8 cellular contexts compared by ENCODE assay signal in genomic region chr18:46155652-46156051, GRCh38. TPM values are rescaled to one million over a fixed set of nuclear protein-coding genes. Genes with fewer than 3 reads are reported as not detected.
A peak's percentile ranks its signal among the peaks of the same experiment; 100 is the strongest.
DNase-seq lines count a peak whose midpoint lies in the region; ATAC-seq and TF ChIP-seq lines count a peak whose summit lies in the region.
"Had no signal": no experiment of that assay in that cellular context is flagged by ENCODE, and none has a peak within 500 bp of the region (broad histone marks: within the 10 kb centered on the region; RNA-seq: fewer than 3 reads in every experiment).

No MANE protein-coding gene starts in this region.

- TF ChIP-seq POLR2A in uterus (IDR thresholded peaks at IDR 0.05): no peak

- H3K9me2 ChIP-seq in GM23338 (ENCODE audit: insufficient read depth): no peaks in the 10 kb centered on the region

- peaks cover 17 to 32% of the 10 kb centered on the region in 2 donors for H3K4me1 Mint-ChIP-seq in stimulated activated naive B cell treated with anti-CD40 and anti-IgM and Interleukin-4, amounts not matched to agents 10 μg/mL and 1 μg/mL and 100 μg/mL, for 72 hours
- peaks cover 33% of the 10 kb centered on the region for H3K4me1 Mint-ChIP-seq in GM23338

- H3K36me3 ChIP-seq in uterus (no peaks in the 10 kb centered on the region), GM23338 (ENCODE audit: insufficient read depth) (no peaks in the 10 kb centered on the region)

- no peak overlapping the region for H3K4me3 Mint-ChIP-seq in stimulated activated naive B cell treated with anti-CD40 and anti-IgM and Interleukin-4, amounts not matched to agents 10 μg/mL and 1 μg/mL and 100 μg/mL, for 72 hours
- H3K4me3 Mint-ChIP-seq in GM23338: no peak overlapping the region

- peaks cover 0 to 3% of the 10 kb centered on the region in 2 donors for H3K36me3 Mint-ChIP-seq in stimulated activated naive B cell treated with anti-CD40 and anti-IgM and Interleukin-4, amounts not matched to agents 10 μg/mL and 1 μg/mL and 100 μg/mL, for 72 hours
- H3K36me3 Mint-ChIP-seq in GM23338 (ENCODE audit: low read depth): 0 out of 3 replicates have a peak, but pooled peaks cover 3% of the 10 kb centered on the region

- DNase-seq in HS-27A (ENCODE audit: low read depth) (peak; percentile 82), fibroblast of pulmonary artery (ENCODE audit: low read depth) (peak; percentile 85), uterus (no peak), GM23338 (ENCODE audit: low spot score) (no peak)
- DNase-seq in activated CD4-positive, alpha-beta T cell treated with anti-CD3 and anti-CD28 coated beads, Interleukin-2, amount 50 U/mL, for 1 hour: peak; percentile 22
- no peak for DNase-seq in stimulated activated naive B cell treated with anti-CD40 and anti-IgM and Interleukin-4, amounts not matched to agents 10 μg/mL and 1 μg/mL and 100 μg/mL, for 72 hours

- H4K20me1 ChIP-seq in GM23338 (replicated peaks; ENCODE audit: insufficient read depth): no peaks in the 10 kb centered on the region

- no peaks in the 10 kb centered on the region for H3K9me3 Mint-ChIP-seq in stimulated activated naive B cell treated with anti-CD40 and anti-IgM and Interleukin-4, amounts not matched to agents 10 μg/mL and 1 μg/mL and 100 μg/mL, for 72 hours
- H3K9me3 Mint-ChIP-seq in GM23338: no peaks in the 10 kb centered on the region

- H3K27me3 Mint-ChIP-seq in stimulated activated naive B cell treated with anti-CD40 and anti-IgM and Interleukin-4, amounts not matched to agents 10 μg/mL and 1 μg/mL and 100 μg/mL, for 72 hours: no peaks in the 10 kb centered on the region
- H3K27me3 Mint-ChIP-seq in GM23338 (ENCODE audit: insufficient read depth, low read depth, poor library complexity): peaks cover 13% of the 10 kb centered on the region

- H3K4me1 ChIP-seq in uterus: no peaks in the 10 kb centered on the region
- peaks cover 21% of the 10 kb centered on the region for H3K4me1 ChIP-seq in GM23338 (ENCODE audit: insufficient read depth)

- peaks cover 7% of the 10 kb centered on the region; the same call in 1 of the 2 replicates for H3F3A ChIP-seq in GM23338 (replicated peaks; ENCODE audit: low read depth)

- intact Hi-C loops in uterus (cut with DNase I; ENCODE audit: low total_unique reads): no loop called here

- no peak overlapping the region for H3K27ac ChIP-seq in uterus
- no peak overlapping the region for H3K27ac ChIP-seq in GM23338 (ENCODE audit: low read depth)
- H3K27ac ChIP-seq: VCaP had no signal

- TF ChIP-seq CTCF in fibroblast of pulmonary artery (IDR thresholded peaks at IDR 0.05; ENCODE audit: low read length, missing control alignments) (no peak), uterus (IDR thresholded peaks at IDR 0.05) (no peak), GM23338 (conservative IDR thresholded peaks at IDR 0.05; ENCODE audit: low read depth in 2 of 2) (no peak)

- no peak overlapping the region for H2AFZ ChIP-seq in GM23338

- H3K27me3 ChIP-seq in uterus: no peaks in the 10 kb centered on the region
- H3K27me3 ChIP-seq in GM23338 (ENCODE audit: insufficient read depth): no peaks in the 10 kb centered on the region

- ATAC-seq in stimulated activated naive B cell treated with anti-CD40 and anti-IgM and Interleukin-4, amounts not matched to agents 10 μg/mL and 1 μg/mL and 100 μg/mL, for 72 hours (replicated peaks): peak; percentile 75 to 85
- ATAC-seq in HG03432 (IDR thresholded peaks at IDR 0.05; ENCODE audit: unreplicated experiment) (no peak), GM23338 (no peak)

- H3K79me2 ChIP-seq in GM23338 (replicated peaks; ENCODE audit: insufficient read depth): no peaks in the 10 kb centered on the region

- H3K9me3 ChIP-seq in uterus: no peaks in the 10 kb centered on the region

- H3K27ac Mint-ChIP-seq in stimulated activated naive B cell treated with anti-CD40 and anti-IgM and Interleukin-4, amounts not matched to agents 10 μg/mL and 1 μg/mL and 100 μg/mL, for 72 hours: no peak overlapping the region
- no peak overlapping the region for H3K27ac Mint-ChIP-seq in GM23338

- no peak overlapping the region for H3K4me2 ChIP-seq in GM23338

- H3K4me3 ChIP-seq in fibroblast of pulmonary artery (replicated peaks; ENCODE audit: low read depth, low read length): no peak overlapping the region
- no peak overlapping the region for H3K4me3 ChIP-seq in uterus
- no peak overlapping the region for H3K4me3 ChIP-seq in GM23338

TF ChIP-seq in GM23338, 12 proteins besides CTCF, POLR2A, EP300 and RAD21 (continues in another document):
- TF ChIP-seq POLR2AphosphoS5 (IDR thresholded peaks at IDR 0.05; ENCODE audit: low read depth) (no peak), ZNF114 (CRISPR knock-in tag; IDR thresholded peaks at IDR 0.05) (no peak), STAT1 (IDR thresholded peaks at IDR 0.05; ENCODE audit: unreplicated experiment) (no peak), EZH2 (IDR thresholded peaks at IDR 0.05; ENCODE audit: low read depth, unreplicated experiment) (no peak)
- TF ChIP-seq, protein P1, sequence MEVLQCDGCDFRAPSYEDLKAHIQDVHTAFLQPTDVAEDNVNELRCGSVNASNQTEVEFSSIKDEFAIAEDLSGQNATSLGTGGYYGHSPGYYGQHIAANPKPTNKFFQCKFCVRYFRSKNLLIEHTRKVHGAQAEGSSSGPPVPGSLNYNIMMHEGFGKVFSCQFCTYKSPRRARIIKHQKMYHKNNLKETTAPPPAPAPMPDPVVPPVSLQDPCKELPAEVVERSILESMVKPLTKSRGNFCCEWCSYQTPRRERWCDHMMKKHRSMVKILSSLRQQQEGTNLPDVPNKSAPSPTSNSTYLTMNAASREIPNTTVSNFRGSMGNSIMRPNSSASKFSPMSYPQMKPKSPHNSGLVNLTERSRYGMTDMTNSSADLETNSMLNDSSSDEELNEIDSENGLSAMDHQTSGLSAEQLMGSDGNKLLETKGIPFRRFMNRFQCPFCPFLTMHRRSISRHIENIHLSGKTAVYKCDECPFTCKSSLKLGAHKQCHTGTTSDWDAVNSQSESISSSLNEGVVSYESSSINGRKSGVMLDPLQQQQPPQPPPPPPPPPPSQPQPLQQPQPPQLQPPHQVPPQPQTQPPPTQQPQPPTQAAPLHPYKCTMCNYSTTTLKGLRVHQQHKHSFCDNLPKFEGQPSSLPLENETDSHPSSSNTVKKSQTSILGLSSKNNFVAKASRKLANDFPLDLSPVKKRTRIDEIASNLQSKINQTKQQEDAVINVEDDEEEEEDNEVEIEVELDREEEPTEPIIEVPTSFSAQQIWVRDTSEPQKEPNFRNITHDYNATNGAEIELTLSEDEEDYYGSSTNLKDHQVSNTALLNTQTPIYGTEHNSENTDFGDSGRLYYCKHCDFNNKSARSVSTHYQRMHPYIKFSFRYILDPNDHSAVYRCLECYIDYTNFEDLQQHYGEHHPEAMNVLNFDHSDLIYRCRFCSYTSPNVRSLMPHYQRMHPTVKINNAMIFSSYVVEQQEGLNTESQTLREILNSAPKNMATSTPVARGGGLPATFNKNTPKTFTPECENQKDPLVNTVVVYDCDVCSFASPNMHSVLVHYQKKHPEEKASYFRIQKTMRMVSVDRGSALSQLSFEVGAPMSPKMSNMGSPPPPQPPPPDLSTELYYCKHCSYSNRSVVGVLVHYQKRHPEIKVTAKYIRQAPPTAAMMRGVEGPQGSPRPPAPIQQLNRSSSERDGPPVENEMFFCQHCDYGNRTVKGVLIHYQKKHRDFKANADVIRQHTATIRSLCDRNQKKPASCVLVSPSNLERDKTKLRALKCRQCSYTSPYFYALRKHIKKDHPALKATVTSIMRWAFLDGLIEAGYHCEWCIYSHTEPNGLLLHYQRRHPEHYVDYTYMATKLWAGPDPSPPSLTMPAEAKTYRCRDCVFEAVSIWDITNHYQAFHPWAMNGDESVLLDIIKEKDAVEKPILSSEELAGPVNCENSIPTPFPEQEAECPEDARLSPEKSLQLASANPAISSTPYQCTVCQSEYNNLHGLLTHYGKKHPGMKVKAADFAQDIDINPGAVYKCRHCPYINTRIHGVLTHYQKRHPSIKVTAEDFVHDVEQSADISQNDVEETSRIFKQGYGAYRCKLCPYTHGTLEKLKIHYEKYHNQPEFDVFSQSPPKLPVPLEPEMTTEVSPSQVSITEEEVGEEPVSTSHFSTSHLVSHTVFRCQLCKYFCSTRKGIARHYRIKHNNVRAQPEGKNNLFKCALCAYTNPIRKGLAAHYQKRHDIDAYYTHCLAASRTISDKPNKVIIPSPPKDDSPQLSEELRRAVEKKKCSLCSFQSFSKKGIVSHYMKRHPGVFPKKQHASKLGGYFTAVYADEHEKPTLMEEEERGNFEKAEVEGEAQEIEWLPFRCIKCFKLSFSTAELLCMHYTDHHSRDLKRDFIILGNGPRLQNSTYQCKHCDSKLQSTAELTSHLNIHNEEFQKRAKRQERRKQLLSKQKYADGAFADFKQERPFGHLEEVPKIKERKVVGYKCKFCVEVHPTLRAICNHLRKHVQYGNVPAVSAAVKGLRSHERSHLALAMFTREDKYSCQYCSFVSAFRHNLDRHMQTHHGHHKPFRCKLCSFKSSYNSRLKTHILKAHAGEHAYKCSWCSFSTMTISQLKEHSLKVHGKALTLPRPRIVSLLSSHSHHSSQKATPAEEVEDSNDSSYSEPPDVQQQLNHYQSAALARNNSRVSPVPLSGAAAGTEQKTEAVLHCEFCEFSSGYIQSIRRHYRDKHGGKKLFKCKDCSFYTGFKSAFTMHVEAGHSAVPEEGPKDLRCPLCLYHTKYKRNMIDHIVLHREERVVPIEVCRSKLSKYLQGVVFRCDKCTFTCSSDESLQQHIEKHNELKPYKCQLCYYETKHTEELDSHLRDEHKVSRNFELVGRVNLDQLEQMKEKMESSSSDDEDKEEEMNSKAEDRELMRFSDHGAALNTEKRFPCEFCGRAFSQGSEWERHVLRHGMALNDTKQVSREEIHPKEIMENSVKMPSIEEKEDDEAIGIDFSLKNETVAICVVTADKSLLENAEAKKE (CRISPR knock-in tag; IDR thresholded peaks at IDR 0.05): no peak
- TF ChIP-seq, protein P2, sequence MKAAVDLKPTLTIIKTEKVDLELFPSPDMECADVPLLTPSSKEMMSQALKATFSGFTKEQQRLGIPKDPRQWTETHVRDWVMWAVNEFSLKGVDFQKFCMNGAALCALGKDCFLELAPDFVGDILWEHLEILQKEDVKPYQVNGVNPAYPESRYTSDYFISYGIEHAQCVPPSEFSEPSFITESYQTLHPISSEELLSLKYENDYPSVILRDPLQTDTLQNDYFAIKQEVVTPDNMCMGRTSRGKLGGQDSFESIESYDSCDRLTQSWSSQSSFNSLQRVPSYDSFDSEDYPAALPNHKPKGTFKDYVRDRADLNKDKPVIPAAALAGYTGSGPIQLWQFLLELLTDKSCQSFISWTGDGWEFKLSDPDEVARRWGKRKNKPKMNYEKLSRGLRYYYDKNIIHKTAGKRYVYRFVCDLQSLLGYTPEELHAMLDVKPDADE (IDR thresholded peaks at IDR 0.05): no peak

RNA-seq across cellular contexts. Expression of gene HAUS1, which starts 51.5 kb away (rescaled TPM):
- 10 to 100 TPM; 21.5 to 47.8 (median 36.1) TPM for total RNA-seq in uterus
- 83.0 and 163 TPM in 2 replicates for total RNA-seq in GM23338 (2014; rRNA removed; shearing (Covaris generic))
- 200 and 216 TPM in 2 replicates for polyA plus RNA-seq in GM23338 (2016; fragmentation: Nextera tagmentation; extraction: Ambion mirVana)

RNA-seq across cellular contexts. Expression of gene ATP5F1A, which starts 57.6 kb away (rescaled TPM):
- total RNA-seq in uterus: 100 to 1,000 TPM; 130 to 712 (median 221) TPM
- total RNA-seq in GM23338 (2014; rRNA removed; shearing (Covaris generic)): 718 and 822 TPM in 2 replicates
- 317 and 353 TPM in 2 replicates for polyA plus RNA-seq in GM23338 (2016; fragmentation: Nextera tagmentation; extraction: Ambion mirVana)

Comparison
In these comparisons a context has a peak if more than half of its experiments do, and no peak if none do; other contexts are left out.
1. DNase-seq: peak in HS-27A (single experiment), activated CD4-positive, alpha-beta T cell treated with anti-CD3 and anti-CD28 coated beads, Interleukin-2, amount 50 U/mL, for 1 hour (single experiment) and fibroblast of pulmonary artery (single experiment); none in stimulated activated naive B cell treated with anti-CD40 and anti-IgM and Interleukin-4, amounts not matched to agents 10 μg/mL and 1 μg/mL and 100 μg/mL, for 72 hours (single experiment), uterus (0 of 2) and GM23338 (single experiment).
2. ATAC-seq: peak in stimulated activated naive B cell treated with anti-CD40 and anti-IgM and Interleukin-4, amounts not matched to agents 10 μg/mL and 1 μg/mL and 100 μg/mL, for 72 hours (2 of 2); none in HG03432 (single experiment) and GM23338 (single experiment).